8 cellular contexts compared by ENCODE assay signal in genomic region chr1:19644761-19645543, GRCh38. TPM values are rescaled to one million over a fixed set of nuclear protein-coding genes. Genes with fewer than 3 reads are reported as not detected.
DNase-seq lines count a peak whose midpoint lies in the region; ATAC-seq and TF ChIP-seq lines count a peak whose summit lies in the region.

No MANE protein-coding gene starts in this region.

- H3K27ac ChIP-seq in gastroesophageal sphincter (peak overlapping the region; percentile 89 to 99 (median 96)), ovary (peak overlapping the region; percentile 96 to 98)

- ATAC-seq in gastroesophageal sphincter (peak; percentile 10), GM21528 (IDR thresholded peaks at IDR 0.05; ENCODE audit: low FRiP score, unreplicated experiment) (no peak), HG03571 (IDR thresholded peaks at IDR 0.05; ENCODE audit: unreplicated experiment) (no peak)

- no peaks in the 10 kb centered on the region for H3K9me3 Mint-ChIP-seq in activated T-helper 1 cell treated with anti-CD3 and anti-CD28 coated beads, Interleukin-12 subunit alpha, Interleukin-12 subunit beta, Interleukin-2, Interleukin-4 antibody, amounts not matched to agents 30 ng/mL and 10 ng/mL and 1 ng/mL, durations not matched to agents 14 hours and 24 hours and 36 hours

- H3K4me3 Mint-ChIP-seq in activated T-helper 1 cell treated with anti-CD3 and anti-CD28 coated beads, Interleukin-12 subunit alpha, Interleukin-12 subunit beta, Interleukin-2, Interleukin-4 antibody, amounts not matched to agents 30 ng/mL and 10 ng/mL and 1 ng/mL, durations not matched to agents 14 hours and 24 hours and 36 hours, result peak overlapping the region; percentile 94

- WGBS in gastroesophageal sphincter (ENCODE audit: low coverage in 1 of 2), 2 donors, result 0% methylated on average over 2 to 5 of the region's 68 CpGs
- WGBS in ovary, 3 donors, result 1% methylated on average over 60 to 68 of the region's 68 CpGs

- H3K27me3 ChIP-seq in gastroesophageal sphincter, result no peaks in the 10 kb centered on the region
- no peaks in the 10 kb centered on the region for H3K27me3 ChIP-seq in ovary

- H3K27me3 Mint-ChIP-seq in activated T-helper 1 cell treated with anti-CD3 and anti-CD28 coated beads, Interleukin-12 subunit alpha, Interleukin-12 subunit beta, Interleukin-2, Interleukin-4 antibody, amounts not matched to agents 30 ng/mL and 10 ng/mL and 1 ng/mL, durations not matched to agents 14 hours and 24 hours and 36 hours (ENCODE audit: insufficient read depth), result peaks cover 24% of the 10 kb centered on the region

- H3K4me3 ChIP-seq in gastroesophageal sphincter, result peak overlapping the region; percentile 74 to 89
- H3K4me3 ChIP-seq in ovary, result peak overlapping the region; percentile 65

- no peaks in the 10 kb centered on the region for H3K36me3 ChIP-seq in gastroesophageal sphincter
- no peaks in the 10 kb centered on the region for H3K36me3 ChIP-seq in ovary

- intact Hi-C loops in activated T-helper 1 cell treated with anti-CD3 and anti-CD28 coated beads, Interleukin-12 subunit alpha, Interleukin-12 subunit beta, Interleukin-2, Interleukin-4 antibody, amounts not matched to agents 30 ng/mL and 10 ng/mL and 1 ng/mL, durations not matched to agents 14 hours and 24 hours and 36 hours (cut with micrococcal nuclease), result loop anchor here (1.0 to 5.0 kb wide), 6 partner anchors 8 to 393 kb away; partner anchors contain the start of genes EMC1 and MRTO4
- intact Hi-C loops in ovary (cut with DNase I), result loop anchor here (1.0 to 10.0 kb wide), 9 partner anchors 48 to 254 kb away; partner anchors contain the start of gene CAPZB (in 2 of the 4)

- H3K27ac Mint-ChIP-seq in activated T-helper 1 cell treated with anti-CD3 and anti-CD28 coated beads, Interleukin-12 subunit alpha, Interleukin-12 subunit beta, Interleukin-2, Interleukin-4 antibody, amounts not matched to agents 30 ng/mL and 10 ng/mL and 1 ng/mL, durations not matched to agents 14 hours and 24 hours and 36 hours, result peak overlapping the region; percentile 95

- peak; percentile 13 to 32 for TF ChIP-seq POLR2A in gastroesophageal sphincter (IDR thresholded peaks at IDR 0.05)
- TF ChIP-seq POLR2A in ovary (IDR thresholded peaks at IDR 0.05), result peak; percentile 8

- DNase-seq in EL, result peak; percentile 47
- peak; percentile 49 for DNase-seq in M059J (ENCODE audit: low read depth)
- peak; percentile 45 for DNase-seq in activated T-helper 1 cell treated with anti-CD3 and anti-CD28 coated beads, Interleukin-12 subunit alpha, Interleukin-12 subunit beta, Interleukin-2, Interleukin-4 antibody, amounts not matched to agents 30 ng/mL and 10 ng/mL and 1 ng/mL, durations not matched to agents 14 hours and 24 hours and 36 hours (ENCODE audit: low spot score)
- peak; percentile 36 to 79 (median 58) for DNase-seq in ovary
- no peak for DNase-seq in NOMO-1 (lab: John Stamatoyannopoulos, UW; ENCODE audit: unreplicated experiment in 2 of 2)

- H3K9me3 ChIP-seq in gastroesophageal sphincter (no peaks in the 10 kb centered on the region), ovary (no peaks in the 10 kb centered on the region)

- peaks cover 33% of the 10 kb centered on the region for H3K4me1 Mint-ChIP-seq in activated T-helper 1 cell treated with anti-CD3 and anti-CD28 coated beads, Interleukin-12 subunit alpha, Interleukin-12 subunit beta, Interleukin-2, Interleukin-4 antibody, amounts not matched to agents 30 ng/mL and 10 ng/mL and 1 ng/mL, durations not matched to agents 14 hours and 24 hours and 36 hours (ENCODE audit: low read depth)

- no peaks in the 10 kb centered on the region for H3K36me3 Mint-ChIP-seq in activated T-helper 1 cell treated with anti-CD3 and anti-CD28 coated beads, Interleukin-12 subunit alpha, Interleukin-12 subunit beta, Interleukin-2, Interleukin-4 antibody, amounts not matched to agents 30 ng/mL and 10 ng/mL and 1 ng/mL, durations not matched to agents 14 hours and 24 hours and 36 hours (ENCODE audit: low read depth)

- TF ChIP-seq CTCF in gastroesophageal sphincter (IDR thresholded peaks at IDR 0.05) (peak in 1 of 4 experiments; percentile 5), ovary (IDR thresholded peaks at IDR 0.05) (no peak)

- TF ChIP-seq EP300 in gastroesophageal sphincter (IDR thresholded peaks at IDR 0.05), result no peak
- TF ChIP-seq EP300 in ovary (IDR thresholded peaks at IDR 0.05), result no peak

- H3K4me1 ChIP-seq in gastroesophageal sphincter (peaks cover 0 to 69% (median 48%) of the 10 kb centered on the region in 3 donors), ovary (ENCODE audit: insufficient read depth) (peaks cover 31% of the 10 kb centered on the region)

RNA-seq across cellular contexts. Expression of gene NBL1, which starts 0.8 kb away (rescaled TPM):
- 30.7 and 36.9 TPM in 2 replicates for total RNA-seq in M059J (2014; rRNA removed; shearing (Covaris generic))
- total RNA-seq in activated T-helper 1 cell treated with anti-CD3 and anti-CD28 coated beads, Interleukin-12 subunit alpha, Interleukin-12 subunit beta, Interleukin-2, Interleukin-4 antibody, amounts not matched to agents 30 ng/mL and 10 ng/mL and 1 ng/mL, durations not matched to agents 14 hours and 24 hours and 36 hours, result 53.0 and 55.5 TPM in 2 replicates
- total RNA-seq in gastroesophageal sphincter, result 100 to 1,000 TPM; 203 to 343 (median 301) TPM
- 100 to 1,000 TPM; 217 to 852 (median 530) TPM for total RNA-seq in ovary
- polyA plus RNA-seq in ovary, result 100 to 1,000 TPM; 127 to 525 TPM

RNA-seq across cellular contexts. Expression of gene HTR6, which starts 19.7 kb away (rescaled TPM):
- not detected in 2 replicates for total RNA-seq in M059J (2014; rRNA removed; shearing (Covaris generic))
- total RNA-seq in activated T-helper 1 cell treated with anti-CD3 and anti-CD28 coated beads, Interleukin-12 subunit alpha, Interleukin-12 subunit beta, Interleukin-2, Interleukin-4 antibody, amounts not matched to agents 30 ng/mL and 10 ng/mL and 1 ng/mL, durations not matched to agents 14 hours and 24 hours and 36 hours, result not detected in 2 replicates
- not detected for total RNA-seq in gastroesophageal sphincter
- total RNA-seq in ovary, result not detected
- polyA plus RNA-seq in ovary, result not detected

Comparison
In these comparisons a context has a peak if more than half of its experiments do, and no peak if none do; other contexts are left out.
1. DNase-seq: peak in EL (single experiment), M059J (single experiment), activated T-helper 1 cell treated with anti-CD3 and anti-CD28 coated beads, Interleukin-12 subunit alpha, Interleukin-12 subunit beta, Interleukin-2, Interleukin-4 antibody, amounts not matched to agents 30 ng/mL and 10 ng/mL and 1 ng/mL, durations not matched to agents 14 hours and 24 hours and 36 hours (single experiment) and ovary (5 of 5); none in NOMO-1 (0 of 2).